25 cellular contexts compared by ENCODE assay signal in the genomic region with DNA sequence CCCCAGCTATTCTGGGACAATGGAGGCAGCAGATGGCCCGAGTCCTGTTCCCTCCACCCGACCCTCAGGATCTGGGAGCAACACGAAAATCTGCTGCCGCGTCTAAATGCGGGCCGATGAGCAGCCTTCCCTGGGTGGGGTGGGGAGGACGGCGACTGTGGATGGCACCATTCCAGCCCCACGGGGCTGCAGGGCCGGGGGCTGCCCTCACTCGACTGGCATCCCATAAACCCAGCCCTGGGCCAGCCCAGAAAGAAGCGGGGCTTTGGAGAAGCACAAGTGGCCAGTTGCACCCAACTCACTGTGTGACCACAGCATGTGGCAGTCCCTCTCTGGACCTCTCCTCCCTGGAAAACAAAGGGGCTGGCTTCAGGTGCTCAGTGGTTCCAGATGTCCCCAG. TPM values are rescaled to one million over a fixed set of nuclear protein-coding genes. Genes with fewer than 3 reads are reported as not detected.
"Had no signal": no experiment of that assay in that cellular context is flagged by ENCODE, and none has a peak within 500 bp of the region (broad histone marks: within the 10 kb centered on the region; RNA-seq: fewer than 3 reads in every experiment).

No MANE protein-coding gene starts in this region.

- H3K4me3 ChIP-seq: cardiac muscle cell, left lung, lung, tibial artery had no signal

- H3K27ac Mint-ChIP-seq: activated naive CD4-positive, alpha-beta T cell treated with anti-CD3 and anti-CD28 coated beads, Interleukin-2, amount 10 ng/mL, durations not matched to agents 7 days and 5 days; activated naive CD8-positive, alpha-beta T cell treated with anti-CD3 and anti-CD28 coated beads, Interleukin-2, amount 50 U/mL, for 24 hours; dendritic cell treated with granulocyte-macrophage colony-stimulating factor and Interleukin-4, amounts not matched to agents 40 ng/mL and 50 ng/mL, for 4 days; T-cell; T-helper 2 cell treated with Interferon-gamma antibody and Interleukin-4, amounts not matched to agents 5 μg/mL and 100 μg/mL, for 36 hours had no signal

- H3K36me3 ChIP-seq: cardiac muscle cell, tibial artery had no signal

- H3K27me3 Mint-ChIP-seq: activated naive CD4-positive, alpha-beta T cell treated with anti-CD3 and anti-CD28 coated beads, Interleukin-2, amount 10 ng/mL, durations not matched to agents 7 days and 5 days; activated naive CD8-positive, alpha-beta T cell treated with anti-CD3 and anti-CD28 coated beads, Interleukin-2, amount 50 U/mL, for 24 hours; dendritic cell treated with granulocyte-macrophage colony-stimulating factor and Interleukin-4, amounts not matched to agents 40 ng/mL and 50 ng/mL, for 4 days; naive B cell; stimulated activated naive CD8-positive, alpha-beta T cell treated with anti-CD3 and anti-CD28 coated beads, Interleukin-15, amount 100 ng/mL, for 72 hours; T-cell had no signal

- DNase-seq: activated CD4-positive, alpha-beta T cell treated with anti-CD3 and anti-CD28 coated beads, Interleukin-2, amount 50 U/mL, for 1 hour; activated CD4-positive, CD25-positive, alpha-beta regulatory T cell treated with anti-CD3 and anti-CD28 coated beads, Interleukin-2, amount 50 U/mL, for 72 hours; activated CD8-positive, alpha-beta memory T cell treated with anti-CD3 and anti-CD28 coated beads for 24 hours; activated CD8-positive, alpha-beta memory T cell treated with anti-CD3 and anti-CD28 coated beads, Interleukin-2, amount 50 U/mL, for 4 hours; activated effector memory CD4-positive, alpha-beta T cell treated with anti-CD3 and anti-CD28 coated beads, Interleukin-2, amount 50 U/mL, for 16 hours; activated naive CD4-positive, alpha-beta T cell treated with anti-CD3 and anti-CD28 coated beads, Interleukin-2, amount 10 ng/mL, durations not matched to agents 7 days and 5 days; activated naive CD8-positive, alpha-beta T cell treated with anti-CD3 and anti-CD28 coated beads, Interleukin-2, amount 50 U/mL, for 24 hours; activated T-cell treated with anti-CD3 and anti-CD28 coated beads, Interleukin-2, amount 50 U/mL, for 48 hours; effector CD4-positive, alpha-beta T cell; erythroblast; hippocampal formation; kidney glomerular epithelial cell; naive B cell; stimulated activated CD4-positive, alpha-beta T cell treated with anti-CD3 and anti-CD28 coated beads, Interleukin-4, amount 100 ng/mL, for 24 hours; stimulated activated naive CD8-positive, alpha-beta T cell treated with anti-CD3 and anti-CD28 coated beads, Interleukin-15, amount 100 ng/mL, for 72 hours; T-cell; tibial artery had no signal

- H3K27ac ChIP-seq: cardiac muscle cell, left lung, tibial artery, VCaP had no signal

- H3K4me1 ChIP-seq: left lung, tibial artery had no signal

- FAIRE-seq: frontal cortex had no signal

- H3K9me3 ChIP-seq: left lung, tibial artery had no signal

- H3K9me3 Mint-ChIP-seq: activated naive CD4-positive, alpha-beta T cell treated with anti-CD3 and anti-CD28 coated beads, Interleukin-2, amount 10 ng/mL, durations not matched to agents 7 days and 5 days; activated naive CD8-positive, alpha-beta T cell treated with anti-CD3 and anti-CD28 coated beads, Interleukin-2, amount 50 U/mL, for 24 hours; dendritic cell treated with granulocyte-macrophage colony-stimulating factor and Interleukin-4, amounts not matched to agents 40 ng/mL and 50 ng/mL, for 4 days; naive B cell; stimulated activated naive CD8-positive, alpha-beta T cell treated with anti-CD3 and anti-CD28 coated beads, Interleukin-15, amount 100 ng/mL, for 72 hours; T-cell; T-helper 2 cell treated with Interferon-gamma antibody and Interleukin-4, amounts not matched to agents 5 μg/mL and 100 μg/mL, for 36 hours had no signal

- H3K4me3 Mint-ChIP-seq: activated naive CD4-positive, alpha-beta T cell treated with anti-CD3 and anti-CD28 coated beads, Interleukin-2, amount 10 ng/mL, durations not matched to agents 7 days and 5 days; activated naive CD8-positive, alpha-beta T cell treated with anti-CD3 and anti-CD28 coated beads, Interleukin-2, amount 50 U/mL, for 24 hours; dendritic cell treated with granulocyte-macrophage colony-stimulating factor and Interleukin-4, amounts not matched to agents 40 ng/mL and 50 ng/mL, for 4 days; stimulated activated naive CD8-positive, alpha-beta T cell treated with anti-CD3 and anti-CD28 coated beads, Interleukin-15, amount 100 ng/mL, for 72 hours; T-cell; T-helper 2 cell treated with Interferon-gamma antibody and Interleukin-4, amounts not matched to agents 5 μg/mL and 100 μg/mL, for 36 hours had no signal

- ATAC-seq: activated naive CD8-positive, alpha-beta T cell treated with anti-CD3 and anti-CD28 coated beads, Interleukin-2, amount 50 U/mL, for 24 hours; left lung; stimulated activated naive CD8-positive, alpha-beta T cell treated with anti-CD3 and anti-CD28 coated beads, Interleukin-15, amount 100 ng/mL, for 72 hours; T-cell had no signal

RNA-seq across cellular contexts. Expression of a gene that starts 40.3 kb away (rescaled TPM):
- total RNA-seq: mesenteric fat pad had no signal
- polyA plus RNA-seq: cardiac muscle cell had no signal
